ENCODE assay signal across 1 cellular context in the genomic region with DNA sequence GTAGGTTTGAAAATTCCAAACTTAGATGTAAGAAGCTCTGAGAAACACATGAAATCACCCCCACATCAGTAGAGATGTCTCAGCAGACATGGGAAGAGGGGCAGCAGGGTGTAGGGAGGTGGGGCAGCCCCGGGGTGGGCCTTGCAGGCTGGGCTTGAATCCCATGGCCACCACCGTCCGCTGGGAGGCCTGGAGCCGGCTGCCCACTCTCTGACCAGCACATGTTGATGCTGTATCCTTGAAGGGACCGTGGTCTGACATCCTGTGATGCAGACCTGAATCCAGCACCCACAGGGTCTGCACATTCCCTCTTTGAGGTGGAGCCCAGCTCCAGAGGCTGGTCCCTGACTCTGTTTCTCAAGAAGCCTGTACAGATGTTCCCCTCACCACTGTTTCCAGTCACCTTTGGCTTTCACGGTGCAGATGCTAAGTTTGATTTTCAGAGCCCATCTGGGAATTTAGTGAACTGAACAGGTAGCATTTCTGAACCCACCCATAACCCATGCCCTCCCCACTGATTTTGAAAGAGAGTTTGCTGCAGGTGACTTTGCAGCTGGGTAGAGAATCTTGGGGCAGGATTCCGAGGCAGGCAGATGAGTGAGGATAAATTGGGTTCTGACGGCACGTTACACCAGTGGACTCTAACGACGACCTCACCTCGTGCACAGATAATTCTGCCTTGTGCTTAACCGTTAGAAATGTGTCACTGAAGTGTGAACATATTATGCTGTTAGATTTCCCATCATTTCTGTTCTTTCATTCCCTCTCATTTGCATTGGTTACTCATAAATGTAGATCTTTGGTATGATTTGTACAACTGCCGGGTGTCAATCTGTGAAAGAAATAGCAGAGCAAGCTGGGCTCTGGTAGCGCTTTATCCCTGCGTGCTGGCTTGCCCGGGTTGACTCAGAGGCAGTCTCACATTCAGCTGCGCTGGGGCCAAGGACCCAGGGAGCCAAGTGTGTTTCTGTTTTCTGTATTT.
TF ChIP-seq lines count a peak whose summit lies in the region.

No MANE protein-coding gene starts in this region.

TF ChIP-seq in K562, 482 proteins besides CTCF, POLR2A, EP300 and RAD21 (continued from another document and continues in another):
- TF ChIP-seq, protein P1, sequence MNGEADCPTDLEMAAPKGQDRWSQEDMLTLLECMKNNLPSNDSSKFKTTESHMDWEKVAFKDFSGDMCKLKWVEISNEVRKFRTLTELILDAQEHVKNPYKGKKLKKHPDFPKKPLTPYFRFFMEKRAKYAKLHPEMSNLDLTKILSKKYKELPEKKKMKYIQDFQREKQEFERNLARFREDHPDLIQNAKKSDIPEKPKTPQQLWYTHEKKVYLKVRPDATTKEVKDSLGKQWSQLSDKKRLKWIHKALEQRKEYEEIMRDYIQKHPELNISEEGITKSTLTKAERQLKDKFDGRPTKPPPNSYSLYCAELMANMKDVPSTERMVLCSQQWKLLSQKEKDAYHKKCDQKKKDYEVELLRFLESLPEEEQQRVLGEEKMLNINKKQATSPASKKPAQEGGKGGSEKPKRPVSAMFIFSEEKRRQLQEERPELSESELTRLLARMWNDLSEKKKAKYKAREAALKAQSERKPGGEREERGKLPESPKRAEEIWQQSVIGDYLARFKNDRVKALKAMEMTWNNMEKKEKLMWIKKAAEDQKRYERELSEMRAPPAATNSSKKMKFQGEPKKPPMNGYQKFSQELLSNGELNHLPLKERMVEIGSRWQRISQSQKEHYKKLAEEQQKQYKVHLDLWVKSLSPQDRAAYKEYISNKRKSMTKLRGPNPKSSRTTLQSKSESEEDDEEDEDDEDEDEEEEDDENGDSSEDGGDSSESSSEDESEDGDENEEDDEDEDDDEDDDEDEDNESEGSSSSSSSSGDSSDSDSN (IDR thresholded peaks at IDR 0.05; ENCODE audit: borderline replicate concordance in 1 of 2, low read depth in 2 of 2, low read length in 2 of 2) = 0 out of 4 replicates have a peak, but pooled peaks of 1 of the 2 experiments have one; percentile 13
- TF ChIP-seq, protein P2, sequence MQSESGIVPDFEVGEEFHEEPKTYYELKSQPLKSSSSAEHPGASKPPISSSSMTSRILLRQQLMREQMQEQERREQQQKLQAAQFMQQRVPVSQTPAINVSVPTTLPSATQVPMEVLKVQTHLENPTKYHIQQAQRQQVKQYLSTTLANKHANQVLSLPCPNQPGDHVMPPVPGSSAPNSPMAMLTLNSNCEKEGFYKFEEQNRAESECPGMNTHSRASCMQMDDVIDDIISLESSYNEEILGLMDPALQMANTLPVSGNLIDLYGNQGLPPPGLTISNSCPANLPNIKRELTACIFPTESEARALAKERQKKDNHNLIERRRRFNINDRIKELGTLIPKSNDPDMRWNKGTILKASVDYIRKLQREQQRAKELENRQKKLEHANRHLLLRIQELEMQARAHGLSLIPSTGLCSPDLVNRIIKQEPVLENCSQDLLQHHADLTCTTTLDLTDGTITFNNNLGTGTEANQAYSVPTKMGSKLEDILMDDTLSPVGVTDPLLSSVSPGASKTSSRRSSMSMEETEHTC (IDR thresholded peaks at IDR 0.05) = no peak
- TF ChIP-seq NR2C2 (CRISPR knock-in tag; IDR thresholded peaks at IDR 0.05) (no peak), NR2C2 (tag; IDR thresholded peaks at IDR 0.05) (no peak), NCOA1 (IDR thresholded peaks at IDR 0.05; ENCODE audit: low read depth) (no peak), ZNF239 (CRISPR knock-in tag; IDR thresholded peaks at IDR 0.05) (no peak), TCF7L2 (IDR thresholded peaks at IDR 0.05; ENCODE audit: low read depth, low read length) (no peak), NCOR1 (IDR thresholded peaks at IDR 0.05) (no peak), MED1 (CRISPR knock-in tag; IDR thresholded peaks at IDR 0.05; ENCODE audit: borderline replicate concordance) (no peak), FUS (optimal IDR thresholded peaks at IDR 0.05; ENCODE audit: low read depth, low read length) (no peak), PTBP1 (IDR thresholded peaks at IDR 0.05; ENCODE audit: low read depth, low read length) (no peak), ILF3 (IDR thresholded peaks at IDR 0.05; ENCODE audit: borderline replicate concordance) (no peak), ZNF436 (CRISPR knock-in tag; IDR thresholded peaks at IDR 0.05) (no peak), SUPT5H (IDR thresholded peaks at IDR 0.05) (no peak), CXXC5 (CRISPR knock-in tag; IDR thresholded peaks at IDR 0.05) (peak; percentile 65), ZNF121 (CRISPR knock-in tag; conservative IDR thresholded peaks at IDR 0.05) (no peak), ZNF75A (CRISPR knock-in tag; IDR thresholded peaks at IDR 0.05) (no peak), ZNF76 (CRISPR knock-in tag; IDR thresholded peaks at IDR 0.05; ENCODE audit: borderline replicate concordance) (0 out of 2 replicates have a peak, but pooled peaks have one; percentile 35), ZFX (CRISPR knock-in tag; IDR thresholded peaks at IDR 0.05) (no peak), NR2F6 (CRISPR knock-in tag; IDR thresholded peaks at IDR 0.05) (no peak), PHF8 (IDR thresholded peaks at IDR 0.05; ENCODE audit: borderline replicate concordance, low read length) (no peak), SOX6 (IDR thresholded peaks at IDR 0.05) (no peak), ZNF311 (CRISPR knock-in tag; IDR thresholded peaks at IDR 0.05) (0 out of 2 replicates have a peak, but pooled peaks have one; percentile 42), CBX2 (IDR thresholded peaks at IDR 0.05; ENCODE audit: insufficient read depth, low read length, poor library complexity, severe bottlenecking) (no peak), TAL1 (IDR thresholded peaks at IDR 0.05) (no peak), JUN (IDR thresholded peaks at IDR 0.05; ENCODE audit: borderline replicate concordance, low read depth, low read length) (no peak), JUN (CRISPR knock-in tag; IDR thresholded peaks at IDR 0.05; ENCODE audit: borderline replicate concordance) (no peak), FOXJ3 (CRISPR knock-in tag; IDR thresholded peaks at IDR 0.05) (no peak), SREBF1 (IDR thresholded peaks at IDR 0.05; ENCODE audit: borderline replicate concordance, low read depth, low read length) (no peak), SNRNP70 (optimal IDR thresholded peaks at IDR 0.05; ENCODE audit: low read depth, low read length) (no peak), MAFF (IDR thresholded peaks at IDR 0.05; ENCODE audit: low read length) (no peak), SAFB (IDR thresholded peaks at IDR 0.05; ENCODE audit: borderline replicate concordance, low read depth, low read length) (no peak)
- TF ChIP-seq, protein P3, sequence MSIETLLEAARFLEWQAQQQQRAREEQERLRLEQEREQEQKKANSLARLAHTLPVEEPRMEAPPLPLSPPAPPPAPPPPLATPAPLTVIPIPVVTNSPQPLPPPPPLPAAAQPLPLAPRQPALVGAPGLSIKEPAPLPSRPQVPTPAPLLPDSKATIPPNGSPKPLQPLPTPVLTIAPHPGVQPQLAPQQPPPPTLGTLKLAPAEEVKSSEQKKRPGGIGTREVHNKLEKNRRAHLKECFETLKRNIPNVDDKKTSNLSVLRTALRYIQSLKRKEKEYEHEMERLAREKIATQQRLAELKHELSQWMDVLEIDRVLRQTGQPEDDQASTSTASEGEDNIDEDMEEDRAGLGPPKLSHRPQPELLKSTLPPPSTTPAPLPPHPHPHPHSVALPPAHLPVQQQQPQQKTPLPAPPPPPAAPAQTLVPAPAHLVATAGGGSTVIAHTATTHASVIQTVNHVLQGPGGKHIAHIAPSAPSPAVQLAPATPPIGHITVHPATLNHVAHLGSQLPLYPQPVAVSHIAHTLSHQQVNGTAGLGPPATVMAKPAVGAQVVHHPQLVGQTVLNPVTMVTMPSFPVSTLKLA (conservative IDR thresholded peaks at IDR 0.05) = no peak
- TF ChIP-seq, protein P4, sequence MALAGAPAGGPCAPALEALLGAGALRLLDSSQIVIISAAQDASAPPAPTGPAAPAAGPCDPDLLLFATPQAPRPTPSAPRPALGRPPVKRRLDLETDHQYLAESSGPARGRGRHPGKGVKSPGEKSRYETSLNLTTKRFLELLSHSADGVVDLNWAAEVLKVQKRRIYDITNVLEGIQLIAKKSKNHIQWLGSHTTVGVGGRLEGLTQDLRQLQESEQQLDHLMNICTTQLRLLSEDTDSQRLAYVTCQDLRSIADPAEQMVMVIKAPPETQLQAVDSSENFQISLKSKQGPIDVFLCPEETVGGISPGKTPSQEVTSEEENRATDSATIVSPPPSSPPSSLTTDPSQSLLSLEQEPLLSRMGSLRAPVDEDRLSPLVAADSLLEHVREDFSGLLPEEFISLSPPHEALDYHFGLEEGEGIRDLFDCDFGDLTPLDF (CRISPR knock-in tag; IDR thresholded peaks at IDR 0.05) = no peak
- TF ChIP-seq, protein P5, sequence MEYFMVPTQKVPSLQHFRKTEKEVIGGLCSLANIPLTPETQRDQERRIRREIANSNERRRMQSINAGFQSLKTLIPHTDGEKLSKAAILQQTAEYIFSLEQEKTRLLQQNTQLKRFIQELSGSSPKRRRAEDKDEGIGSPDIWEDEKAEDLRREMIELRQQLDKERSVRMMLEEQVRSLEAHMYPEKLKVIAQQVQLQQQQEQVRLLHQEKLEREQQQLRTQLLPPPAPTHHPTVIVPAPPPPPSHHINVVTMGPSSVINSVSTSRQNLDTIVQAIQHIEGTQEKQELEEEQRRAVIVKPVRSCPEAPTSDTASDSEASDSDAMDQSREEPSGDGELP (CRISPR knock-in tag; IDR thresholded peaks at IDR 0.05; ENCODE audit: borderline replicate concordance) = no peak
- TF ChIP-seq, protein P6, sequence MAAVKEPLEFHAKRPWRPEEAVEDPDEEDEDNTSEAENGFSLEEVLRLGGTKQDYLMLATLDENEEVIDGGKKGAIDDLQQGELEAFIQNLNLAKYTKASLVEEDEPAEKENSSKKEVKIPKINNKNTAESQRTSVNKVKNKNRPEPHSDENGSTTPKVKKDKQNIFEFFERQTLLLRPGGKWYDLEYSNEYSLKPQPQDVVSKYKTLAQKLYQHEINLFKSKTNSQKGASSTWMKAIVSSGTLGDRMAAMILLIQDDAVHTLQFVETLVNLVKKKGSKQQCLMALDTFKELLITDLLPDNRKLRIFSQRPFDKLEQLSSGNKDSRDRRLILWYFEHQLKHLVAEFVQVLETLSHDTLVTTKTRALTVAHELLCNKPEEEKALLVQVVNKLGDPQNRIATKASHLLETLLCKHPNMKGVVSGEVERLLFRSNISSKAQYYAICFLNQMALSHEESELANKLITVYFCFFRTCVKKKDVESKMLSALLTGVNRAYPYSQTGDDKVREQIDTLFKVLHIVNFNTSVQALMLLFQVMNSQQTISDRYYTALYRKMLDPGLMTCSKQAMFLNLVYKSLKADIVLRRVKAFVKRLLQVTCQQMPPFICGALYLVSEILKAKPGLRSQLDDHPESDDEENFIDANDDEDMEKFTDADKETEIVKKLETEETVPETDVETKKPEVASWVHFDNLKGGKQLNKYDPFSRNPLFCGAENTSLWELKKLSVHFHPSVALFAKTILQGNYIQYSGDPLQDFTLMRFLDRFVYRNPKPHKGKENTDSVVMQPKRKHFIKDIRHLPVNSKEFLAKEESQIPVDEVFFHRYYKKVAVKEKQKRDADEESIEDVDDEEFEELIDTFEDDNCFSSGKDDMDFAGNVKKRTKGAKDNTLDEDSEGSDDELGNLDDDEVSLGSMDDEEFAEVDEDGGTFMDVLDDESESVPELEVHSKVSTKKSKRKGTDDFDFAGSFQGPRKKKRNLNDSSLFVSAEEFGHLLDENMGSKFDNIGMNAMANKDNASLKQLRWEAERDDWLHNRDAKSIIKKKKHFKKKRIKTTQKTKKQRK (IDR thresholded peaks at IDR 0.05; ENCODE audit: borderline replicate concordance, low read depth, low read length) = no peak
- TF ChIP-seq, protein P7, sequence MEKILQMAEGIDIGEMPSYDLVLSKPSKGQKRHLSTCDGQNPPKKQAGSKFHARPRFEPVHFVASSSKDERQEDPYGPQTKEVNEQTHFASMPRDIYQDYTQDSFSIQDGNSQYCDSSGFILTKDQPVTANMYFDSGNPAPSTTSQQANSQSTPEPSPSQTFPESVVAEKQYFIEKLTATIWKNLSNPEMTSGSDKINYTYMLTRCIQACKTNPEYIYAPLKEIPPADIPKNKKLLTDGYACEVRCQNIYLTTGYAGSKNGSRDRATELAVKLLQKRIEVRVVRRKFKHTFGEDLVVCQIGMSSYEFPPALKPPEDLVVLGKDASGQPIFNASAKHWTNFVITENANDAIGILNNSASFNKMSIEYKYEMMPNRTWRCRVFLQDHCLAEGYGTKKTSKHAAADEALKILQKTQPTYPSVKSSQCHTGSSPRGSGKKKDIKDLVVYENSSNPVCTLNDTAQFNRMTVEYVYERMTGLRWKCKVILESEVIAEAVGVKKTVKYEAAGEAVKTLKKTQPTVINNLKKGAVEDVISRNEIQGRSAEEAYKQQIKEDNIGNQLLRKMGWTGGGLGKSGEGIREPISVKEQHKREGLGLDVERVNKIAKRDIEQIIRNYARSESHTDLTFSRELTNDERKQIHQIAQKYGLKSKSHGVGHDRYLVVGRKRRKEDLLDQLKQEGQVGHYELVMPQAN (IDR thresholded peaks at IDR 0.05; ENCODE audit: borderline replicate concordance) = no peak
- TF ChIP-seq, protein P8, sequence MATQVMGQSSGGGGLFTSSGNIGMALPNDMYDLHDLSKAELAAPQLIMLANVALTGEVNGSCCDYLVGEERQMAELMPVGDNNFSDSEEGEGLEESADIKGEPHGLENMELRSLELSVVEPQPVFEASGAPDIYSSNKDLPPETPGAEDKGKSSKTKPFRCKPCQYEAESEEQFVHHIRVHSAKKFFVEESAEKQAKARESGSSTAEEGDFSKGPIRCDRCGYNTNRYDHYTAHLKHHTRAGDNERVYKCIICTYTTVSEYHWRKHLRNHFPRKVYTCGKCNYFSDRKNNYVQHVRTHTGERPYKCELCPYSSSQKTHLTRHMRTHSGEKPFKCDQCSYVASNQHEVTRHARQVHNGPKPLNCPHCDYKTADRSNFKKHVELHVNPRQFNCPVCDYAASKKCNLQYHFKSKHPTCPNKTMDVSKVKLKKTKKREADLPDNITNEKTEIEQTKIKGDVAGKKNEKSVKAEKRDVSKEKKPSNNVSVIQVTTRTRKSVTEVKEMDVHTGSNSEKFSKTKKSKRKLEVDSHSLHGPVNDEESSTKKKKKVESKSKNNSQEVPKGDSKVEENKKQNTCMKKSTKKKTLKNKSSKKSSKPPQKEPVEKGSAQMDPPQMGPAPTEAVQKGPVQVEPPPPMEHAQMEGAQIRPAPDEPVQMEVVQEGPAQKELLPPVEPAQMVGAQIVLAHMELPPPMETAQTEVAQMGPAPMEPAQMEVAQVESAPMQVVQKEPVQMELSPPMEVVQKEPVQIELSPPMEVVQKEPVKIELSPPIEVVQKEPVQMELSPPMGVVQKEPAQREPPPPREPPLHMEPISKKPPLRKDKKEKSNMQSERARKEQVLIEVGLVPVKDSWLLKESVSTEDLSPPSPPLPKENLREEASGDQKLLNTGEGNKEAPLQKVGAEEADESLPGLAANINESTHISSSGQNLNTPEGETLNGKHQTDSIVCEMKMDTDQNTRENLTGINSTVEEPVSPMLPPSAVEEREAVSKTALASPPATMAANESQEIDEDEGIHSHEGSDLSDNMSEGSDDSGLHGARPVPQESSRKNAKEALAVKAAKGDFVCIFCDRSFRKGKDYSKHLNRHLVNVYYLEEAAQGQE (CRISPR knock-in tag; IDR thresholded peaks at IDR 0.05; ENCODE audit: low read depth) = no peak
- TF ChIP-seq, protein P9, sequence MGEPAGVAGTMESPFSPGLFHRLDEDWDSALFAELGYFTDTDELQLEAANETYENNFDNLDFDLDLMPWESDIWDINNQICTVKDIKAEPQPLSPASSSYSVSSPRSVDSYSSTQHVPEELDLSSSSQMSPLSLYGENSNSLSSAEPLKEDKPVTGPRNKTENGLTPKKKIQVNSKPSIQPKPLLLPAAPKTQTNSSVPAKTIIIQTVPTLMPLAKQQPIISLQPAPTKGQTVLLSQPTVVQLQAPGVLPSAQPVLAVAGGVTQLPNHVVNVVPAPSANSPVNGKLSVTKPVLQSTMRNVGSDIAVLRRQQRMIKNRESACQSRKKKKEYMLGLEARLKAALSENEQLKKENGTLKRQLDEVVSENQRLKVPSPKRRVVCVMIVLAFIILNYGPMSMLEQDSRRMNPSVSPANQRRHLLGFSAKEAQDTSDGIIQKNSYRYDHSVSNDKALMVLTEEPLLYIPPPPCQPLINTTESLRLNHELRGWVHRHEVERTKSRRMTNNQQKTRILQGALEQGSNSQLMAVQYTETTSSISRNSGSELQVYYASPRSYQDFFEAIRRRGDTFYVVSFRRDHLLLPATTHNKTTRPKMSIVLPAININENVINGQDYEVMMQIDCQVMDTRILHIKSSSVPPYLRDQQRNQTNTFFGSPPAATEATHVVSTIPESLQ (CRISPR knock-in tag; IDR thresholded peaks at IDR 0.05) = no peak
